ENCODE assay signal across 8 cellular contexts in genomic region chr10:13708256-13708990, GRCh38.
DNase-seq lines count a peak whose midpoint lies in the region; ATAC-seq and TF ChIP-seq lines count a peak whose summit lies in the region.

No MANE protein-coding gene starts in this region.

- H3K9me3 ChIP-seq in mammary epithelial cell (replicated peaks; ENCODE audit: insufficient read depth, low read length): no peaks in the 10 kb centered on the region

- no peak overlapping the region for H3K9ac ChIP-seq in mammary epithelial cell (ENCODE audit: insufficient read depth, low read length)

- no peaks in the 10 kb centered on the region for H3K9me3 Mint-ChIP-seq in stimulated activated naive CD8-positive, alpha-beta T cell treated with anti-CD3 and anti-CD28 coated beads, Interleukin-15, Interleukin-2, amounts not matched to agents 100 ng/mL and 50 ng/mL, for 24 hours

- intact Hi-C loops in mammary epithelial cell (cut with micrococcal nuclease): loop anchor here (1.0 to 5.0 kb wide), 3 partner anchors 18 to 62 kb away; no protein-coding TSS in a partner anchor

- H3K4me1 Mint-ChIP-seq in stimulated activated naive CD8-positive, alpha-beta T cell treated with anti-CD3 and anti-CD28 coated beads, Interleukin-15, Interleukin-2, amounts not matched to agents 100 ng/mL and 50 ng/mL, for 24 hours (ENCODE audit: low read depth): peaks cover 30% of the 10 kb centered on the region

- peaks cover 43% of the 10 kb centered on the region for H3K79me2 ChIP-seq in mammary epithelial cell (ENCODE audit: insufficient read depth, low read length)

- H3K4me3 Mint-ChIP-seq in stimulated activated naive CD8-positive, alpha-beta T cell treated with anti-CD3 and anti-CD28 coated beads, Interleukin-15, Interleukin-2, amounts not matched to agents 100 ng/mL and 50 ng/mL, for 24 hours: peak overlapping the region; percentile 39

- no peak for ATAC-seq in stimulated activated naive CD8-positive, alpha-beta T cell treated with anti-CD3 and anti-CD28 coated beads, Interleukin-15, Interleukin-2, amounts not matched to agents 100 U/mL and 50 U/mL, for 24 hours
- ATAC-seq in GM19023 (IDR thresholded peaks at IDR 0.05; ENCODE audit: unreplicated experiment): no peak
- no peak for ATAC-seq in HG02571 (IDR thresholded peaks at IDR 0.05; ENCODE audit: unreplicated experiment)

- H3K4me2 ChIP-seq in mammary epithelial cell (ENCODE audit: insufficient read depth, low read depth, low read length): peak overlapping the region; percentile 87

- no peaks in the 10 kb centered on the region for H3K36me3 ChIP-seq in mammary epithelial cell (ENCODE audit: insufficient read depth, low read length)

- no peak overlapping the region for H3K27ac Mint-ChIP-seq in stimulated activated naive CD8-positive, alpha-beta T cell treated with anti-CD3 and anti-CD28 coated beads, Interleukin-15, Interleukin-2, amounts not matched to agents 100 ng/mL and 50 ng/mL, for 24 hours

- CTCF ChIA-PET in mammary epithelial cell (lab: Charles Lee; ENCODE audit: low non-redundant PET): no interaction called here

- BruUV-seq in mammary epithelial cell (replicated peaks; lab: Mats Ljungman, UMichigan): no TSS peak

- DNase-seq in stimulated activated naive CD8-positive, alpha-beta T cell treated with anti-CD3 and anti-CD28 coated beads, Interleukin-15, Interleukin-2, amounts not matched to agents 100 U/mL and 50 U/mL, for 24 hours: no peak
- DNase-seq in mammary epithelial cell (peak; percentile 82), midbrain (lab: John Stamatoyannopoulos, UW) (peak; percentile 7), UCSD-AML1 (lab: John Stamatoyannopoulos, UW; ENCODE audit: unreplicated experiment) (no peak), NAMALWA (ENCODE audit: low spot score) (no peak)

- dilution Hi-C loops in mammary epithelial cell (cut with HindIII; ENCODE audit: low sequenced_read_pairs): no loop called here

- no peak for TF ChIP-seq CTCF in mammary epithelial cell (conservative IDR thresholded peaks at IDR 0.05 in 1 of 2, IDR thresholded peaks at IDR 0.05 in 1 of 2; ENCODE audit: extremely low read depth in 1 of 2, insufficient read depth in 1 of 2, low read depth in 1 of 2, low read length in 2 of 2)

- H3K4me1 ChIP-seq in mammary epithelial cell (ENCODE audit: insufficient read depth, low read length): peaks cover 40% of the 10 kb centered on the region

- WGBS in mammary epithelial cell (ENCODE audit: low coverage, missing lambda C conversion rate): 7% methylated on average over 8 of the region's 8 CpGs

- no peak overlapping the region for H2AFZ ChIP-seq in mammary epithelial cell (ENCODE audit: low read depth, low read length)

- H3K27ac ChIP-seq in mammary epithelial cell (ENCODE audit: insufficient read depth, low read depth, low read length): no peak overlapping the region

- in situ Hi-C loops in mammary epithelial cell (cut with MboI; ENCODE audit: low sequenced_read_pairs in 2 of 2): no loop called here

- H4K20me1 ChIP-seq in mammary epithelial cell (ENCODE audit: insufficient read depth, low read length): no peaks in the 10 kb centered on the region

- no peaks in the 10 kb centered on the region for H3K36me3 Mint-ChIP-seq in stimulated activated naive CD8-positive, alpha-beta T cell treated with anti-CD3 and anti-CD28 coated beads, Interleukin-15, Interleukin-2, amounts not matched to agents 100 ng/mL and 50 ng/mL, for 24 hours (ENCODE audit: low read depth)

- peaks cover 41% of the 10 kb centered on the region for H3K27me3 Mint-ChIP-seq in stimulated activated naive CD8-positive, alpha-beta T cell treated with anti-CD3 and anti-CD28 coated beads, Interleukin-15, Interleukin-2, amounts not matched to agents 100 ng/mL and 50 ng/mL, for 24 hours

- H3K27me3 ChIP-seq in mammary epithelial cell (ENCODE audit: insufficient read depth, low read length): no peaks in the 10 kb centered on the region

- H3K4me3 ChIP-seq in mammary epithelial cell (replicated peaks in 1 of 3; ENCODE audit: insufficient read depth in 1 of 3, low read depth in 2 of 3, low read length in 3 of 3): peak overlapping the region; percentile 66 to 83 (median 68)

Comparison
In these comparisons a context has a peak if more than half of its experiments do, and no peak if none do; other contexts are left out.
1. DNase-seq: peak in mammary epithelial cell (single experiment) and midbrain (single experiment); none in stimulated activated naive CD8-positive, alpha-beta T cell treated with anti-CD3 and anti-CD28 coated beads, Interleukin-15, Interleukin-2, amounts not matched to agents 100 U/mL and 50 U/mL, for 24 hours (single experiment), UCSD-AML1 (single experiment) and NAMALWA (single experiment).